ENCODE assay signal across 2 cellular contexts in genomic region chr13:75492389-75492788, GRCh38.
A peak's percentile ranks its signal among the peaks of the same experiment; 100 is the strongest.
TF ChIP-seq lines count a peak whose summit lies in the region.

No MANE protein-coding gene starts in this region.

TF ChIP-seq in HepG2, 621 proteins besides CTCF, POLR2A, EP300 and RAD21 (continues in another document):
- TF ChIP-seq ZNF572 (CRISPR knock-in tag; IDR thresholded peaks at IDR 0.05) = no peak
- TF ChIP-seq FOSL2 (CRISPR knock-in tag; IDR thresholded peaks at IDR 0.05) = peak; percentile 88
- no peak for TF ChIP-seq TFE3 (CRISPR knock-in tag; IDR thresholded peaks at IDR 0.05)
- no peak for TF ChIP-seq MTERF4 (CRISPR knock-in tag; IDR thresholded peaks at IDR 0.05)
- TF ChIP-seq RFX5 (IDR thresholded peaks at IDR 0.05; ENCODE audit: low read depth, low read length) = no peak
- TF ChIP-seq RXRB (CRISPR knock-in tag; IDR thresholded peaks at IDR 0.05; ENCODE audit: borderline replicate concordance) = no peak
- TF ChIP-seq ZNF547 (CRISPR knock-in tag; IDR thresholded peaks at IDR 0.05) = no peak
- TF ChIP-seq PRPF4 (IDR thresholded peaks at IDR 0.05; ENCODE audit: low read depth, low read length, poor library complexity, severe bottlenecking) = no peak
- no peak for TF ChIP-seq USF2 (IDR thresholded peaks at IDR 0.05; ENCODE audit: low read depth, low read length)
- peak; percentile 38; the same call in 1 of the 2 replicates for TF ChIP-seq USF2 (CRISPR knock-in tag; IDR thresholded peaks at IDR 0.05; ENCODE audit: borderline replicate concordance)
- TF ChIP-seq ZNF710 (CRISPR knock-in tag; IDR thresholded peaks at IDR 0.05; ENCODE audit: borderline replicate concordance) = no peak
- no peak for TF ChIP-seq CHCHD3 (CRISPR knock-in tag; IDR thresholded peaks at IDR 0.05)
- TF ChIP-seq HOXA5 (CRISPR knock-in tag; IDR thresholded peaks at IDR 0.05) = no peak
- TF ChIP-seq ZNF687 (CRISPR knock-in tag; IDR thresholded peaks at IDR 0.05) = no peak
- no peak for TF ChIP-seq NCOA5 (CRISPR knock-in tag; IDR thresholded peaks at IDR 0.05)
- no peak for TF ChIP-seq ZNF24 (IDR thresholded peaks at IDR 0.05)

TF ChIP-seq in SK-N-SH treated with all-trans-retinoic acid at 6 μM for 48 hours, 23 proteins besides CTCF, POLR2A, EP300 and RAD21:
- TF ChIP-seq CREB5 (CRISPR knock-in tag; IDR thresholded peaks at IDR 0.05; ENCODE audit: low read depth) (no peak), CSRNP3 (CRISPR knock-in tag; IDR thresholded peaks at IDR 0.05) (no peak), PPARA (CRISPR knock-in tag; IDR thresholded peaks at IDR 0.05; ENCODE audit: borderline replicate concordance) (no peak), ZNF565 (CRISPR knock-in tag; conservative IDR thresholded peaks at IDR 0.05; ENCODE audit: low read depth) (no peak), OSR1 (CRISPR knock-in tag; IDR thresholded peaks at IDR 0.05) (no peak), ISL1 (CRISPR knock-in tag; IDR thresholded peaks at IDR 0.05) (0 out of 2 replicates have a peak, but pooled peaks have one; percentile 1), SNAI2 (CRISPR knock-in tag; IDR thresholded peaks at IDR 0.05) (no peak)
